ENCODE assay signal across 29 cellular contexts in genomic region chr2:133794114-133794513, GRCh38.
"Had no signal": no experiment of that assay in that cellular context is flagged by ENCODE, and none has a peak within 500 bp of the region (broad histone marks: within the 10 kb centered on the region; RNA-seq: fewer than 3 reads in every experiment).

No MANE protein-coding gene starts in this region.

- H3K36me3 ChIP-seq: neutrophil, pancreas, spleen, suprapubic skin, tibial artery, transverse colon, upper lobe of right lung, uterus had no signal

- H3K27me3 ChIP-seq: neutrophil, pancreas, spleen, suprapubic skin, testis, tibial artery, transverse colon, upper lobe of right lung, uterus had no signal

- FAIRE-seq: pancreas had no signal

- H3K4me3 ChIP-seq: pancreas, psoas muscle, skin epidermis, smooth muscle cell, spleen, suprapubic skin, testis, tibial artery, transverse colon, upper lobe of right lung, uterus had no signal

- H3K4me2 ChIP-seq: smooth muscle cell had no signal

- H3K27ac ChIP-seq: neutrophil, pancreas, psoas muscle, skin epidermis, spleen, suprapubic skin, testis, tibial artery, transverse colon, upper lobe of right lung, uterus had no signal

- ATAC-seq: naive thymus-derived CD8-positive, alpha-beta T cell; natural killer cell treated with Interleukin-12 subunit alpha and Interleukin-12 subunit beta and Interleukin-15 and Interleukin-18, amount 100 ng/mL, for 72 hours; pancreas; psoas muscle; right cardiac atrium; sciatic nerve; stimulated activated memory B cell treated with anti-CD40 and anti-IgM and Interleukin-4, amounts not matched to agents 10 μg/mL and 1 μg/mL and 100 μg/mL, for 72 hours; stimulated activated naive CD8-positive, alpha-beta T cell treated with anti-CD3 and anti-CD28 coated beads, Interleukin-15, amount 100 ng/mL, for 72 hours; stimulated activated naive CD8-positive, alpha-beta T cell treated with anti-CD3 and anti-CD28 coated beads, Interleukin-15, Interleukin-2, amounts not matched to agents 100 U/mL and 50 U/mL, for 24 hours; upper lobe of right lung had no signal

- H3K4me1 ChIP-seq: pancreas, psoas muscle, spleen, suprapubic skin, testis, tibial artery, transverse colon, upper lobe of right lung, uterus had no signal

- DNase-seq: naive thymus-derived CD8-positive, alpha-beta T cell; nephron progenitor cell; nucleus accumbens; pancreas; posterior cingulate gyrus; psoas muscle; right cardiac atrium; spleen; stimulated activated CD4-positive, alpha-beta T cell treated with anti-CD3 and anti-CD28 coated beads, Interleukin-12 subunit alpha, Interleukin-12 subunit beta, amount 100 ng/mL, for 4 hours; stimulated activated CD4-positive, alpha-beta T cell treated with anti-CD3 and anti-CD28 coated beads, Interleukin-1b, Interleukin-23, amount 100 ng/mL, for 48 hours; stimulated activated CD4-positive, alpha-beta T cell treated with anti-CD3 and anti-CD28 coated beads, Interleukin-4, amount 100 ng/mL, for 1 hour; stimulated activated CD4-positive, alpha-beta T cell treated with anti-CD3 and anti-CD28 coated beads, Interleukin-4, amount 100 ng/mL, for 4 hours; stimulated activated CD8-positive, alpha-beta memory T cell treated with anti-CD3 and anti-CD28 coated beads, Interleukin-4, amount 100 ng/mL, for 48 hours; stimulated activated naive CD4-positive, alpha-beta T cell; stimulated activated naive CD8-positive, alpha-beta T cell treated with anti-CD3 and anti-CD28 coated beads, Interleukin-15, amount 100 ng/mL, for 72 hours; stimulated activated naive CD8-positive, alpha-beta T cell treated with anti-CD3 and anti-CD28 coated beads, Interleukin-15, Interleukin-2, amounts not matched to agents 100 U/mL and 50 U/mL, for 24 hours; substantia nigra; testis; tibial artery; transverse colon; upper lobe of right lung; uterus had no signal

- H3K9me3 ChIP-seq: neutrophil, pancreas, testis, upper lobe of right lung, uterus had no signal
